1 cellular context compared by ENCODE assay signal in the genomic region with DNA sequence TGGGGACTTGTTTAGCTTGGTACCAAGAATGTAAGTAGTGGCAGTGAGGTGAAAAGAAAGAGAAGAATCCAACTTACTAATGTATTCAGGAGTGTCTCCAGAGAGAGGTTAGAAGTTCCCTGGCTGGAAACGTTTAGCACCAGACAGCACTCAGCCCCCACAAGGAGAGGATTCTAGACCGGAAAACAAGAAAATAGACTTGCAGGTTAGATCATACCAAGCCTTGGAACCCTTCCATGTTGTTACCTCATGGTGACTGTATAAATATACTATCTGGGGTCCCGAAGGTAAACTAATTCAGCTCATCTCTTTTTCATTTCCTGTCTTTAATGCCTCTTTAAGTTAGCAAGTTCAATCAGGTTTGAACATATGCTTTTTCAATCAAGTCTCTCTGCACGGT.
TF ChIP-seq lines count a peak whose summit lies in the region.

No MANE protein-coding gene starts in this region.

TF ChIP-seq in endothelial cell of umbilical vein, 7 proteins besides CTCF, POLR2A, EP300 and RAD21 (continued from another document):
- TF ChIP-seq GATA2 (IDR thresholded peaks at IDR 0.05; ENCODE audit: insufficient read depth, insufficient read length, low read depth, low read length) (no peak), POLR2AphosphoS5 (IDR thresholded peaks at IDR 0.05; ENCODE audit: insufficient read depth, low read depth, low read length) (no peak), FOS (IDR thresholded peaks at IDR 0.05; ENCODE audit: borderline replicate concordance, insufficient read depth, low read length) (no peak), EZH2 (IDR thresholded peaks at IDR 0.05; ENCODE audit: borderline replicate concordance, low read depth, low read length, severe bottlenecking) (no peak), MYC (IDR thresholded peaks at IDR 0.05; ENCODE audit: low read depth, low read length) (no peak)
- TF ChIP-seq, protein P1, sequence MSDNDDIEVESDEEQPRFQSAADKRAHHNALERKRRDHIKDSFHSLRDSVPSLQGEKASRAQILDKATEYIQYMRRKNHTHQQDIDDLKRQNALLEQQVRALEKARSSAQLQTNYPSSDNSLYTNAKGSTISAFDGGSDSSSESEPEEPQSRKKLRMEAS (IDR thresholded peaks at IDR 0.05; ENCODE audit: insufficient read depth, insufficient read length), result no peak
